Comparison of ENCODE assay signal across 20 cellular contexts in genomic region chr2:152723918-152724317, GRCh38. TPM values are rescaled to one million over a fixed set of nuclear protein-coding genes. Genes with fewer than 3 reads are reported as not detected.
DNase-seq lines count a peak whose midpoint lies in the region; ATAC-seq, FAIRE-seq and TF ChIP-seq lines count a peak whose summit lies in the region.
"Had no signal": no experiment of that assay in that cellular context is flagged by ENCODE, and none has a peak within 500 bp of the region (broad histone marks: within the 10 kb centered on the region; RNA-seq: fewer than 3 reads in every experiment).

No MANE protein-coding gene starts in this region.

- no peak overlapping the region for H3K27ac ChIP-seq in A549
- H3K27ac ChIP-seq in DOHH2 (ENCODE audit: low read depth, low read length) = no peak overlapping the region
- no peak overlapping the region for H3K27ac ChIP-seq in SU-DHL-6 (ENCODE audit: low read depth, low read length)
- H3K27ac ChIP-seq in pancreas = no peak overlapping the region
- H3K27ac ChIP-seq: BLaER1, HL-60 had no signal

- H3K4me1 ChIP-seq in A549 = peaks cover 23% of the 10 kb centered on the region
- peaks cover 23% of the 10 kb centered on the region for H3K4me1 ChIP-seq in DOHH2 (ENCODE audit: control insufficient read depth, low read length)
- H3K4me1 ChIP-seq in pancreas = peaks cover 0 to 7% (median 6%) of the 10 kb centered on the region in 3 donors

- no peak for ATAC-seq in A549
- no peak for ATAC-seq in pancreas
- ATAC-seq in GM18498 (IDR thresholded peaks at IDR 0.05; ENCODE audit: unreplicated experiment) = no peak
- ATAC-seq: HCT116 had no signal

- no peak overlapping the region for H3K9ac ChIP-seq in SU-DHL-6 (ENCODE audit: low read length)
- H3K9ac ChIP-seq: BLaER1 had no signal

- H3K79me2 ChIP-seq in DOHH2 (ENCODE audit: control insufficient read depth, low read length) = peaks cover 97% of the 10 kb centered on the region
- peaks cover 87% of the 10 kb centered on the region for H3K79me2 ChIP-seq in SU-DHL-6 (ENCODE audit: insufficient read depth, low read length)

- TF ChIP-seq EP300 in A549 (IDR thresholded peaks at IDR 0.05) = no peak

- TF ChIP-seq RAD21 in A549 (conservative IDR thresholded peaks at IDR 0.05 in 1 of 2, IDR thresholded peaks at IDR 0.05 in 1 of 2) = no peak

- FAIRE-seq in A549 (lab: Jason Lieb, UNC) (no peak), pancreas (lab: Jason Lieb, UNC) (peak; percentile 37)
- FAIRE-seq: A204.1 had no signal

- TF ChIP-seq CTCF in A549 (IDR thresholded peaks at IDR 0.05) (no peak), DOHH2 (IDR thresholded peaks at IDR 0.05; ENCODE audit: low read depth, low read length, poor library complexity, severe bottlenecking) (no peak), SU-DHL-6 (IDR thresholded peaks at IDR 0.05; ENCODE audit: insufficient read depth, low read length, poor library complexity, severe bottlenecking) (no peak), pancreas (IDR thresholded peaks at IDR 0.05) (no peak)

- H3K36me3 ChIP-seq in DOHH2 (ENCODE audit: control insufficient read depth, low read length) (peaks cover 86% of the 10 kb centered on the region), SU-DHL-6 (ENCODE audit: low read length) (peaks cover 30% of the 10 kb centered on the region), pancreas (peaks cover 0 to 11% (median 0%) of the 10 kb centered on the region in 3 donors)

- no peak for DNase-seq in A549 (ENCODE audit: low read depth in 1 of 2, low spot score in 1 of 2)
- no peak for DNase-seq in pancreas
- no peak for DNase-seq in cerebellar nuclear complex (lab: John Stamatoyannopoulos, UW)
- DNase-seq in kidney tubule cell (ENCODE audit: low spot score) = no peak
- DNase-seq: AML-193; CD4-positive, alpha-beta memory T cell; DMS153; DMS79; GF-D8; GOT3; H7; HFFc6; KG1 had no signal

- H3K9me3 ChIP-seq in A549 (no peaks in the 10 kb centered on the region), DOHH2 (ENCODE audit: control insufficient read depth, insufficient read depth, low read length) (no peaks in the 10 kb centered on the region), SU-DHL-6 (ENCODE audit: insufficient read depth, low read length) (no peaks in the 10 kb centered on the region), pancreas (no peaks in the 10 kb centered on the region)
- H3K9me3 ChIP-seq: BLaER1 had no signal

- CTCF ChIA-PET in A549 (lab: Yijun Ruan, JAX) = interaction anchor here (0.7 to 1.5 kb wide), 3 partner anchors 8 to 798 kb away, joined by 3 to 4 read pairs (median 3); no protein-coding TSS in a partner anchor

- 84% methylated on average over 1 of the region's 1 CpG for WGBS in A549 (ENCODE audit: missing lambda C conversion rate)
- WGBS in pancreas, 2 donors = 81 to 100% methylated on average over 1 of the region's 1 CpG

- no peak overlapping the region for H3K4me2 ChIP-seq in A549
- H3K4me2 ChIP-seq in DOHH2 (ENCODE audit: low read length) = 0 out of 2 replicates have a peak overlapping the region, but pooled peaks have one; percentile 6
- peak overlapping the region; percentile 27 for H3K4me2 ChIP-seq in SU-DHL-6 (ENCODE audit: low read depth, low read length, poor library complexity, severe bottlenecking)
- H3K4me2 ChIP-seq: BLaER1 had no signal

- no peaks in the 10 kb centered on the region for H3F3A ChIP-seq in DOHH2 (ENCODE audit: control insufficient read depth, insufficient read depth)
- peaks cover 11% of the 10 kb centered on the region; the same call in 1 of the 2 replicates for H3F3A ChIP-seq in SU-DHL-6 (ENCODE audit: insufficient read depth)

- intact Hi-C loops in pancreas (cut with DNase I) = no loop called here

- H4K20me1 ChIP-seq in DOHH2 (ENCODE audit: control insufficient read depth, insufficient read depth, low read depth, low read length) = peaks cover 7% of the 10 kb centered on the region; the same call in 1 of the 2 replicates
- H4K20me1 ChIP-seq in SU-DHL-6 (ENCODE audit: low read depth, low read length) = peaks cover 7% of the 10 kb centered on the region; the same call in 1 of the 2 replicates

- POLR2A ChIA-PET in A549 (lab: Yijun Ruan, JAX) = no interaction called here

- TF ChIP-seq POLR2A in A549 (IDR thresholded peaks at IDR 0.05; ENCODE audit: low read length) = no peak

- no peak overlapping the region for H2AFZ ChIP-seq in SU-DHL-6 (ENCODE audit: low read depth, low read length, severe bottlenecking)

- H3K4me3 ChIP-seq in A549 = no peak overlapping the region
- H3K4me3 ChIP-seq in DOHH2 (ENCODE audit: low read length) = no peak overlapping the region
- H3K4me3 ChIP-seq in SU-DHL-6 (ENCODE audit: insufficient read depth, low read length, poor library complexity, severe bottlenecking) = no peak overlapping the region
- H3K4me3 ChIP-seq in pancreas = no peak overlapping the region
- H3K4me3 ChIP-seq: BLaER1 had no signal

- H3K9me2 ChIP-seq in DOHH2 (replicated peaks; ENCODE audit: control insufficient read depth, low read length) (no peaks in the 10 kb centered on the region), SU-DHL-6 (replicated peaks; ENCODE audit: insufficient read depth, low read length) (no peaks in the 10 kb centered on the region)

- H3K27me3 ChIP-seq in DOHH2 (ENCODE audit: control insufficient read depth, low read length) (no peaks in the 10 kb centered on the region), SU-DHL-6 (ENCODE audit: low read length) (no peaks in the 10 kb centered on the region), pancreas (no peaks in the 10 kb centered on the region)
- H3K27me3 ChIP-seq: BLaER1 had no signal

TF ChIP-seq in A549, 52 proteins besides CTCF, POLR2A, EP300 and RAD21:
- TF ChIP-seq ZSCAN20 (CRISPR knock-in tag; IDR thresholded peaks at IDR 0.05) = no peak
- TF ChIP-seq MAFK (IDR thresholded peaks at IDR 0.05; ENCODE audit: partially characterized antibody) = peak; percentile 44

RNA-seq across cellular contexts. Expression of gene ARL6IP6, which starts 5.5 kb away (rescaled TPM):
- polyA plus RNA-seq in A549 (2011; rRNA removed) = 51.0 and 72.7 TPM in 2 replicates
- 20.3 and 22.1 TPM in 2 replicates for polyA plus RNA-seq in A549 (2012; cell fraction: cytosol; rRNA removed)
- 14.9 and 29.3 TPM in 2 replicates for polyA plus RNA-seq in A549 (2012; cell fraction: nucleus; rRNA removed)
- 23.6 to 28.1 TPM (median 25.8 TPM) in 3 replicates for polyA plus RNA-seq in A549 (2017; fragmentation: RNase III; extraction: RNeasy Plus Mini Kit Qiagen cat#74134 plus additional on column Dnase treatment)
- 11.7 and 12.8 TPM in 2 replicates for polyA minus RNA-seq in A549 (2011; rRNA and poly(A)+ RNA removed)
- 1 to 10 TPM; 2.1 to 7.9 (median 3.5) TPM for total RNA-seq in pancreas
- 1 to 10 TPM; 2.4 to 6.7 TPM for polyA plus RNA-seq in pancreas

RNA-seq across cellular contexts. Expression of gene PRPF40A, which starts 6.7 kb away (rescaled TPM):
- polyA plus RNA-seq in A549 (2011; rRNA removed) (184 and 186 TPM in 2 replicates), A549 (2017; fragmentation: RNase III; extraction: RNeasy Plus Mini Kit Qiagen cat#74134 plus additional on column Dnase treatment) (75.1 to 80.4 TPM (median 77.0 TPM) in 3 replicates), pancreas (10 to 100 TPM in 1 of 2 donors, 1 to 10 TPM in 1; 8.7 to 20.2 TPM)
- 73.6 and 74.5 TPM in 2 replicates for polyA plus RNA-seq in A549 (2012; cell fraction: cytosol; rRNA removed)
- polyA plus RNA-seq in A549 (2012; cell fraction: nucleus; rRNA removed) = 77.2 and 139 TPM in 2 replicates
- polyA minus RNA-seq in A549 (2011; rRNA and poly(A)+ RNA removed) = 424 and 529 TPM in 2 replicates
- 10 to 100 TPM; 22.3 to 44.7 (median 32.1) TPM for total RNA-seq in pancreas
